ENCODE assay signal across 24 cellular contexts in genomic region chr1:19350566-19350965, GRCh38.
"Had no signal": no experiment of that assay in that cellular context is flagged by ENCODE, and none has a peak within 500 bp of the region (broad histone marks: within the 10 kb centered on the region; RNA-seq: fewer than 3 reads in every experiment).

No MANE protein-coding gene starts in this region.

- H3K27ac Mint-ChIP-seq: activated CD4-positive, alpha-beta memory T cell treated with anti-CD3 and anti-CD28 coated beads, Interleukin-2, amount 10 ng/mL, durations not matched to agents 7 days and 5 days; activated CD8-positive, alpha-beta memory T cell treated with anti-CD3 and anti-CD28 coated beads, Interleukin-2, amount 10 ng/mL, durations not matched to agents 7 days and 5 days; nephron; type B pancreatic cell had no signal

- DNase-seq: activated CD4-positive, alpha-beta memory T cell treated with anti-CD3 and anti-CD28 coated beads, Interleukin-2, amount 10 ng/mL, durations not matched to agents 7 days and 5 days; activated CD4-positive, alpha-beta T cell treated with anti-CD3 and anti-CD28 coated beads, Interleukin-2, amount 10 ng/mL, durations not matched to agents 24 days and 14 days; activated CD4-positive, CD25-positive, alpha-beta regulatory T cell treated with anti-CD3 and anti-CD28 coated beads, Interleukin-2, amount 50 U/mL, for 72 hours; activated CD8-positive, alpha-beta memory T cell treated with anti-CD3 and anti-CD28 coated beads, Interleukin-2, amount 10 ng/mL, durations not matched to agents 7 days and 5 days; cortex of kidney; islet precursor cell; left ventricle myocardium superior; retina; stimulated activated CD4-positive, alpha-beta T cell treated with anti-CD3 and anti-CD28 coated beads, Interleukin-12 subunit alpha, Interleukin-12 subunit beta, amount 100 ng/mL, for 4 hours; stimulated activated CD4-positive, alpha-beta T cell treated with anti-CD3 and anti-CD28 coated beads, Interleukin-4, amount 100 ng/mL, for 1 hour; stimulated activated naive CD8-positive, alpha-beta T cell treated with anti-CD3 and anti-CD28 coated beads, Interleukin-15, amount 100 ng/mL, for 72 hours; substantia nigra; T-helper 9 cell; uterus; WERI-Rb-1 had no signal

- H3K4me3 Mint-ChIP-seq: activated CD4-positive, alpha-beta memory T cell treated with anti-CD3 and anti-CD28 coated beads, Interleukin-2, amount 10 ng/mL, durations not matched to agents 7 days and 5 days; activated CD4-positive, alpha-beta T cell treated with anti-CD3 and anti-CD28 coated beads, Interleukin-2, amount 10 ng/mL, durations not matched to agents 24 days and 14 days; activated CD8-positive, alpha-beta memory T cell treated with anti-CD3 and anti-CD28 coated beads, Interleukin-2, amount 10 ng/mL, durations not matched to agents 7 days and 5 days; activated naive CD8-positive, alpha-beta T cell; brain; nephron; stimulated activated effector memory CD8-positive, alpha-beta T cell treated with anti-CD3 and anti-CD28 coated beads, Interleukin-12 subunit alpha, Interleukin-12 subunit beta, amount 100 ng/mL, for 72 hours; stimulated activated naive CD8-positive, alpha-beta T cell treated with anti-CD3 and anti-CD28 coated beads, Interleukin-15, amount 100 ng/mL, for 72 hours; type B pancreatic cell had no signal

- FAIRE-seq: endothelial cell of umbilical vein had no signal

- H3K9me3 ChIP-seq: ascending aorta, gastroesophageal sphincter, uterus had no signal

- ATAC-seq: activated CD8-positive, alpha-beta memory T cell treated with anti-CD3 and anti-CD28 coated beads, Interleukin-2, amount 10 ng/mL, durations not matched to agents 7 days and 5 days; gastroesophageal sphincter; left ventricle myocardium superior; sciatic nerve; stimulated activated effector memory CD8-positive, alpha-beta T cell treated with anti-CD3 and anti-CD28 coated beads, Interleukin-12 subunit alpha, Interleukin-12 subunit beta, amount 100 ng/mL, for 72 hours; stimulated activated naive CD8-positive, alpha-beta T cell treated with anti-CD3 and anti-CD28 coated beads, Interleukin-15, amount 100 ng/mL, for 72 hours had no signal

- H3K9me3 Mint-ChIP-seq: activated CD4-positive, alpha-beta memory T cell treated with anti-CD3 and anti-CD28 coated beads, Interleukin-2, amount 10 ng/mL, durations not matched to agents 7 days and 5 days; activated CD4-positive, alpha-beta T cell treated with anti-CD3 and anti-CD28 coated beads, Interleukin-2, amount 10 ng/mL, durations not matched to agents 24 days and 14 days; brain; nephron; stimulated activated effector memory CD8-positive, alpha-beta T cell treated with anti-CD3 and anti-CD28 coated beads, Interleukin-12 subunit alpha, Interleukin-12 subunit beta, amount 100 ng/mL, for 72 hours; stimulated activated naive CD8-positive, alpha-beta T cell treated with anti-CD3 and anti-CD28 coated beads, Interleukin-15, amount 100 ng/mL, for 72 hours; type B pancreatic cell had no signal

- H3K36me3 Mint-ChIP-seq: activated naive CD8-positive, alpha-beta T cell had no signal

- H3K4me1 Mint-ChIP-seq: activated CD4-positive, alpha-beta memory T cell treated with anti-CD3 and anti-CD28 coated beads, Interleukin-2, amount 10 ng/mL, durations not matched to agents 7 days and 5 days; activated CD8-positive, alpha-beta memory T cell treated with anti-CD3 and anti-CD28 coated beads, Interleukin-2, amount 10 ng/mL, durations not matched to agents 7 days and 5 days; brain; stimulated activated effector memory CD8-positive, alpha-beta T cell treated with anti-CD3 and anti-CD28 coated beads, Interleukin-12 subunit alpha, Interleukin-12 subunit beta, amount 100 ng/mL, for 72 hours; stimulated activated naive CD8-positive, alpha-beta T cell treated with anti-CD3 and anti-CD28 coated beads, Interleukin-15, amount 100 ng/mL, for 72 hours had no signal

- H3K27me3 Mint-ChIP-seq: activated CD4-positive, alpha-beta memory T cell treated with anti-CD3 and anti-CD28 coated beads, Interleukin-2, amount 10 ng/mL, durations not matched to agents 7 days and 5 days; activated CD4-positive, alpha-beta T cell treated with anti-CD3 and anti-CD28 coated beads, Interleukin-2, amount 10 ng/mL, durations not matched to agents 24 days and 14 days; activated CD8-positive, alpha-beta memory T cell treated with anti-CD3 and anti-CD28 coated beads, Interleukin-2, amount 10 ng/mL, durations not matched to agents 7 days and 5 days; activated naive CD8-positive, alpha-beta T cell; brain; stimulated activated naive CD8-positive, alpha-beta T cell treated with anti-CD3 and anti-CD28 coated beads, Interleukin-15, amount 100 ng/mL, for 72 hours; type B pancreatic cell had no signal
